Comparison of ENCODE assay signal across 9 cellular contexts in the genomic region with DNA sequence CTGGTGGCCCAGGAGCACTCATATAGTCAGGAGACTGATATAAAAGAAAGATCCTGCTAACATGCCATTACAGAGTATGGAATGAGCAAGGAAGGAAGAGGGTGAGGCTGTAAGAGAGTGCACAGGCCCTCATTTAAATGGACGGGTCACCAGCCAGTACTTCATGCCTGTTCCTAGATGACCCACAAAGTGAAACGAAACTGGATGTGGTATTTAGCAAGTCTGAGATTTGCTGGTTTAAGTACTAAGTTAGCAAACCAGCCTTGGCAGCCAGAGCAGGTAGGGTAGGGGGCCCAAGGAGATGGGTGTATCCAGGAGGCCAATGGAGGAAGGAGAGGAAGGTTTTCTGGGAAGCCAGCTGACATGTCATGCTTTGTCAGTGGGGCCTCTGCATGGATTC. TPM values are rescaled to one million over a fixed set of nuclear protein-coding genes. Genes with fewer than 3 reads are reported as not detected.
DNase-seq lines count a peak whose midpoint lies in the region; ATAC-seq and TF ChIP-seq lines count a peak whose summit lies in the region.
"Had no signal": no experiment of that assay in that cellular context is flagged by ENCODE, and none has a peak within 500 bp of the region (broad histone marks: within the 10 kb centered on the region; RNA-seq: fewer than 3 reads in every experiment).

No MANE protein-coding gene starts in this region.

- H3K4me3 Mint-ChIP-seq in HFFc6 (peak overlapping the region; percentile 81), memory B cell (peak overlapping the region; percentile 37)

- H3K9me3 Mint-ChIP-seq in HFFc6 (no peaks in the 10 kb centered on the region), memory B cell (no peaks in the 10 kb centered on the region)

- H3K27ac Mint-ChIP-seq in HFFc6 (peak overlapping the region; percentile 98), memory B cell (peak overlapping the region; percentile 6)

- no peak for TF ChIP-seq CTCF in HFFc6 (IDR thresholded peaks at IDR 0.05)

- ATAC-seq in GM18870 (IDR thresholded peaks at IDR 0.05; ENCODE audit: unreplicated experiment) = peak; percentile 35
- peak; percentile 65 for ATAC-seq in memory B cell (ENCODE audit: low read depth)
- no peak for ATAC-seq in HG03135 (IDR thresholded peaks at IDR 0.05; ENCODE audit: unreplicated experiment)

- H3K36me3 Mint-ChIP-seq in HFFc6 (ENCODE audit: low read depth) (peaks cover 47% of the 10 kb centered on the region), memory B cell (peaks cover 10% of the 10 kb centered on the region)

- H3K4me1 Mint-ChIP-seq in HFFc6 (ENCODE audit: low read depth) = peaks cover 98% of the 10 kb centered on the region
- peaks cover 35% of the 10 kb centered on the region for H3K4me1 Mint-ChIP-seq in memory B cell

- H3K27me3 Mint-ChIP-seq in HFFc6 (ENCODE audit: insufficient read depth) (peaks cover 4% of the 10 kb centered on the region), memory B cell (no peaks in the 10 kb centered on the region)

- DNase-seq in HFFc6 (no peak), NOMO-1 treated with DMSO at 0.1 percent for 48 hours (lab: John Stamatoyannopoulos, UW; ENCODE audit: unreplicated experiment) (peak; percentile 45), memory B cell (ENCODE audit: low spot score in 2 of 2) (no peak), DMS153 (lab: John Stamatoyannopoulos, UW) (no peak), UCSD-AML1 (lab: John Stamatoyannopoulos, UW; ENCODE audit: unreplicated experiment) (no peak), amniotic stem cell (lab: John Stamatoyannopoulos, UW) (no peak)
- DNase-seq: SW 1271 had no signal

RNA-seq across cellular contexts. Expression of gene NT5E, which starts 15.9 kb away (rescaled TPM):
- total RNA-seq in HFFc6 (2021; fragmentation: NEBNext Ultra II Directional; extraction: Animal tissue kit (Norgen Biotek cat#: 25700)) = 100 to 1,000 TPM; 263 to 375 (median 316) TPM
